Comparison of ENCODE assay signal across 12 cellular contexts in the genomic region with DNA sequence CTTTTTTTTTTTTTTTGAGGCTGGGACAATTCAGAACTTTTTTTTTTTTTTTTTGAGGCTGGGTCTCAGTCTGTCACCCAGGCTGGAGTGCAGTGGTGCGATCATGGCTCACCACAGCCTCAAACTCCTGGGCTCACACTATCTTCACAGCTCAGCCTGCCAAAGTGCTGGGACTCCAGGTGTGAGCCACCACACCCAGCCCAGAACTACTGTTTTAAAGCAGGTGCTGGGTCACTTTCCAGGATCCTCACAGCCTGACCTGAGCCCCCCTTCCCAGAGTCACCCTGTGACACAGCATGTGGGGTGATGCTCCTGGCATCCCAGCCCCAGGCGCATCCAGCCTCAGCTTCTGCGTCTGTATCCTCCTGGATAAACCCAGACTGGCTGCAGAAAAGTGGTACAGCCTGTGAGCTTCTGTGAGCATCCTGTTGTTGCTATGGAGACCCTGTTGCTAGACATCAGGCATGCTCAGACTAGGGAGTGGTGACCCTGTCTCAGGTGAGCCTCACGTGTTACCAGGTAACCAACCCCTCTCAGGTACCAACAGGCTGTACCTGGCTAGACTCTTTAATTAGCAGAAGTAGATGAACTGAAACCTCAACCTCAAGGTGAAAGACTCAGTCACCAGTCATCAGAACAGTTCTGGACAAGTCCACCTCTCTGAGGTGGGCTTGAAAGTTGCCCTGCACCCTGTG. TPM values are rescaled to one million over a fixed set of nuclear protein-coding genes. Genes with fewer than 3 reads are reported as not detected.
DNase-seq lines count a peak whose midpoint lies in the region; ATAC-seq and TF ChIP-seq lines count a peak whose summit lies in the region.
"Had no signal": no experiment of that assay in that cellular context is flagged by ENCODE, and none has a peak within 500 bp of the region (broad histone marks: within the 10 kb centered on the region; RNA-seq: fewer than 3 reads in every experiment).

No MANE protein-coding gene starts in this region.

- no peak overlapping the region for H3K4me3 ChIP-seq in left ventricle myocardium inferior
- H3K4me3 ChIP-seq in vagina = no peak overlapping the region
- H3K4me3 ChIP-seq: SJSA1 had no signal

- peaks cover 98% of the 10 kb centered on the region for H3K4me1 Mint-ChIP-seq in activated T-helper 1 cell treated with anti-CD3 and anti-CD28 coated beads, Interleukin-12 subunit alpha, Interleukin-12 subunit beta, Interleukin-2, Interleukin-4 antibody, amounts not matched to agents 30 ng/mL and 10 ng/mL and 1 ng/mL, durations not matched to agents 14 hours and 24 hours and 36 hours (ENCODE audit: low read depth)
- H3K4me1 Mint-ChIP-seq in memory B cell = peaks cover 77% of the 10 kb centered on the region
- peaks cover 69% of the 10 kb centered on the region for H3K4me1 Mint-ChIP-seq in chondrocyte (ENCODE audit: low read depth)

- no peak for TF ChIP-seq CTCF in left ventricle myocardium inferior (IDR thresholded peaks at IDR 0.05; ENCODE audit: borderline replicate concordance)
- TF ChIP-seq CTCF in vagina (IDR thresholded peaks at IDR 0.05) = no peak
- no peak for TF ChIP-seq CTCF in chondrocyte (IDR thresholded peaks at IDR 0.05)

- TF ChIP-seq POLR2A in vagina (IDR thresholded peaks at IDR 0.05) = no peak

- H3K9me3 ChIP-seq in left ventricle myocardium inferior (replicated peaks) (no peaks in the 10 kb centered on the region), vagina (no peaks in the 10 kb centered on the region)
- H3K9me3 ChIP-seq: SJSA1 had no signal

- H3K27ac ChIP-seq in left ventricle myocardium inferior (replicated peaks) (peak overlapping the region; percentile 100), vagina (peak overlapping the region; percentile 91)
- H3K27ac ChIP-seq: C4-2B, SJSA1 had no signal

- H3K9me3 Mint-ChIP-seq in activated T-helper 1 cell treated with anti-CD3 and anti-CD28 coated beads, Interleukin-12 subunit alpha, Interleukin-12 subunit beta, Interleukin-2, Interleukin-4 antibody, amounts not matched to agents 30 ng/mL and 10 ng/mL and 1 ng/mL, durations not matched to agents 14 hours and 24 hours and 36 hours = no peaks in the 10 kb centered on the region
- no peaks in the 10 kb centered on the region for H3K9me3 Mint-ChIP-seq in memory B cell
- no peaks in the 10 kb centered on the region for H3K9me3 Mint-ChIP-seq in chondrocyte (ENCODE audit: low read depth)

- DNase-seq in left ventricle myocardium inferior (no peak), left cardiac atrium (no peak), memory B cell (ENCODE audit: low spot score in 2 of 2) (no peak), vagina (ENCODE audit: extremely low spot score in 2 of 2) (no peak), chondrocyte (ENCODE audit: low spot score) (no peak), NCI-H128 (lab: John Stamatoyannopoulos, UW; ENCODE audit: unreplicated experiment) (no peak)
- DNase-seq in activated T-helper 1 cell treated with anti-CD3 and anti-CD28 coated beads, Interleukin-12 subunit alpha, Interleukin-12 subunit beta, Interleukin-2, Interleukin-4 antibody, amounts not matched to agents 30 ng/mL and 10 ng/mL and 1 ng/mL, durations not matched to agents 14 hours and 24 hours and 36 hours (ENCODE audit: low spot score) = no peak
- DNase-seq: NCI-H2029; stimulated activated CD4-positive, alpha-beta T cell treated with anti-CD3 and anti-CD28 coated beads, Interleukin-15, amount 100 ng/mL, for 24 hours had no signal

- peak overlapping the region; percentile 61 for H3K4me3 Mint-ChIP-seq in activated T-helper 1 cell treated with anti-CD3 and anti-CD28 coated beads, Interleukin-12 subunit alpha, Interleukin-12 subunit beta, Interleukin-2, Interleukin-4 antibody, amounts not matched to agents 30 ng/mL and 10 ng/mL and 1 ng/mL, durations not matched to agents 14 hours and 24 hours and 36 hours
- H3K4me3 Mint-ChIP-seq in memory B cell (no peak overlapping the region), chondrocyte (ENCODE audit: unreplicated experiment) (no peak overlapping the region)

- peaks cover 100% of the 10 kb centered on the region for H3K4me1 ChIP-seq in left ventricle myocardium inferior
- H3K4me1 ChIP-seq in vagina = peaks cover 100% of the 10 kb centered on the region

- intact Hi-C loops in left ventricle myocardium inferior (cut with micrococcal nuclease) = no loop called here
- intact Hi-C loops in left cardiac atrium (cut with DNase I) = no loop called here
- intact Hi-C loops in activated T-helper 1 cell treated with anti-CD3 and anti-CD28 coated beads, Interleukin-12 subunit alpha, Interleukin-12 subunit beta, Interleukin-2, Interleukin-4 antibody, amounts not matched to agents 30 ng/mL and 10 ng/mL and 1 ng/mL, durations not matched to agents 14 hours and 24 hours and 36 hours (cut with micrococcal nuclease) = no loop called here
- intact Hi-C loops in vagina (cut with DNase I) = no loop called here

- ATAC-seq in left cardiac atrium = no peak
- no peak for ATAC-seq in memory B cell (ENCODE audit: low read depth)
- no peak for ATAC-seq in HG03432 (IDR thresholded peaks at IDR 0.05; ENCODE audit: unreplicated experiment)

- peaks cover 13% of the 10 kb centered on the region for H3K36me3 Mint-ChIP-seq in activated T-helper 1 cell treated with anti-CD3 and anti-CD28 coated beads, Interleukin-12 subunit alpha, Interleukin-12 subunit beta, Interleukin-2, Interleukin-4 antibody, amounts not matched to agents 30 ng/mL and 10 ng/mL and 1 ng/mL, durations not matched to agents 14 hours and 24 hours and 36 hours (ENCODE audit: low read depth)
- H3K36me3 Mint-ChIP-seq in memory B cell = no peaks in the 10 kb centered on the region
- H3K36me3 Mint-ChIP-seq in chondrocyte (ENCODE audit: low read depth) = no peaks in the 10 kb centered on the region

- H3K27me3 ChIP-seq in left ventricle myocardium inferior (ENCODE audit: low read depth) (no peaks in the 10 kb centered on the region), vagina (no peaks in the 10 kb centered on the region)
- H3K27me3 ChIP-seq: SJSA1 had no signal

- peak overlapping the region; percentile 99 for H3K27ac Mint-ChIP-seq in activated T-helper 1 cell treated with anti-CD3 and anti-CD28 coated beads, Interleukin-12 subunit alpha, Interleukin-12 subunit beta, Interleukin-2, Interleukin-4 antibody, amounts not matched to agents 30 ng/mL and 10 ng/mL and 1 ng/mL, durations not matched to agents 14 hours and 24 hours and 36 hours
- H3K27ac Mint-ChIP-seq in memory B cell (peak overlapping the region; percentile 28), chondrocyte (ENCODE audit: unreplicated experiment) (no peak overlapping the region)

- H3K36me3 ChIP-seq in left ventricle myocardium inferior (no peaks in the 10 kb centered on the region), vagina (no peaks in the 10 kb centered on the region)

- no peaks in the 10 kb centered on the region for H3K27me3 Mint-ChIP-seq in activated T-helper 1 cell treated with anti-CD3 and anti-CD28 coated beads, Interleukin-12 subunit alpha, Interleukin-12 subunit beta, Interleukin-2, Interleukin-4 antibody, amounts not matched to agents 30 ng/mL and 10 ng/mL and 1 ng/mL, durations not matched to agents 14 hours and 24 hours and 36 hours (ENCODE audit: insufficient read depth)
- H3K27me3 Mint-ChIP-seq in memory B cell = no peaks in the 10 kb centered on the region
- no peaks in the 10 kb centered on the region for H3K27me3 Mint-ChIP-seq in chondrocyte (ENCODE audit: low read depth)

RNA-seq across cellular contexts. Expression of a gene that starts 15.0 kb away (rescaled TPM):
- 62.3 TPM for total RNA-seq in left ventricle myocardium inferior
- 10 to 100 TPM; 34.5 to 69.9 TPM for total RNA-seq in left cardiac atrium
- total RNA-seq in activated T-helper 1 cell treated with anti-CD3 and anti-CD28 coated beads, Interleukin-12 subunit alpha, Interleukin-12 subunit beta, Interleukin-2, Interleukin-4 antibody, amounts not matched to agents 30 ng/mL and 10 ng/mL and 1 ng/mL, durations not matched to agents 14 hours and 24 hours and 36 hours = 129 and 137 TPM in 2 replicates
- total RNA-seq in vagina = 30.9 TPM
- total RNA-seq in chondrocyte = 54.2 to 59.1 TPM (median 58.4 TPM) in 3 replicates
